Comparison of ENCODE assay signal across 1 cellular context in the genomic region with DNA sequence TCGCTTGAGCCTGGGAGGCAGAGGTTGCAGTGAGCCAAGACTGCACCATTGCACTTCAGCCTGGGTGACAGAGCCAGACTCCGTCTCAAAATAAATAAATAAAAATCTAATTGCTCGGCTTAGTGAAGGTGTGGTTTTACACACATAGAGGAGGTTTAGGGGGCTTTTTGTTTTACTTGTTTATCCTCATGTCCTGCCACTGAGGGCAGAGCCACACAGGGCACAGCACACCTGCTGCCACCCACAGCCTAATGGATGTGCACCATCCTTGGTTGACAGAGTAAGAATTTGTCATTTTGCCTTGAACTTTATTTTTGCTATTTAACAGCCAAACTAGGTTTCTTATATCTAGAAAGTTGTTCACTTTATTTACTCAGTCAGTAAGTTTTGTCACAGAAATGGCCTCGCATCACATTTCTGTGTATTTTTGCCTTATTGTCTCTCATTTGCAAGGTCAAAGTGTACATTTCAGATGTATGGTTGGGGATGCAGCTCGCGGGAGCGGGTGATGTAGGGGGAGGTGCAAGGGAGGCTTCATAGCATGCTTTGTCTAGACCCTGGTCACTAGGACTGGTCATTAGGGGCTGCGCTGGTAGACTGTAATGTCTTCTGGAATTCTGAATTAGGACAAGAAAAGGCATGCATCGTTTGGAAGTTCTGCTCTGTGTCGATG.
TF ChIP-seq lines count a peak whose summit lies in the region.

No MANE protein-coding gene starts in this region.

TF ChIP-seq in HepG2, 621 proteins besides CTCF, POLR2A, EP300 and RAD21 (continued from another document):
- TF ChIP-seq ZXDC (CRISPR knock-in tag; IDR thresholded peaks at IDR 0.05) (0 out of 2 replicates have a peak, but pooled peaks have one; percentile 13), SOX5 (CRISPR knock-in tag; IDR thresholded peaks at IDR 0.05; ENCODE audit: borderline replicate concordance) (0 out of 2 replicates have a peak, but pooled peaks have one; percentile 16), NR2C2 (CRISPR knock-in tag; IDR thresholded peaks at IDR 0.05; ENCODE audit: borderline replicate concordance) (0 out of 2 replicates have a peak, but pooled peaks have one; percentile 24), FOXA3 (CRISPR knock-in tag; IDR thresholded peaks at IDR 0.05) (0 out of 2 replicates have a peak, but pooled peaks have one; percentile 19)
- TF ChIP-seq, protein P1, sequence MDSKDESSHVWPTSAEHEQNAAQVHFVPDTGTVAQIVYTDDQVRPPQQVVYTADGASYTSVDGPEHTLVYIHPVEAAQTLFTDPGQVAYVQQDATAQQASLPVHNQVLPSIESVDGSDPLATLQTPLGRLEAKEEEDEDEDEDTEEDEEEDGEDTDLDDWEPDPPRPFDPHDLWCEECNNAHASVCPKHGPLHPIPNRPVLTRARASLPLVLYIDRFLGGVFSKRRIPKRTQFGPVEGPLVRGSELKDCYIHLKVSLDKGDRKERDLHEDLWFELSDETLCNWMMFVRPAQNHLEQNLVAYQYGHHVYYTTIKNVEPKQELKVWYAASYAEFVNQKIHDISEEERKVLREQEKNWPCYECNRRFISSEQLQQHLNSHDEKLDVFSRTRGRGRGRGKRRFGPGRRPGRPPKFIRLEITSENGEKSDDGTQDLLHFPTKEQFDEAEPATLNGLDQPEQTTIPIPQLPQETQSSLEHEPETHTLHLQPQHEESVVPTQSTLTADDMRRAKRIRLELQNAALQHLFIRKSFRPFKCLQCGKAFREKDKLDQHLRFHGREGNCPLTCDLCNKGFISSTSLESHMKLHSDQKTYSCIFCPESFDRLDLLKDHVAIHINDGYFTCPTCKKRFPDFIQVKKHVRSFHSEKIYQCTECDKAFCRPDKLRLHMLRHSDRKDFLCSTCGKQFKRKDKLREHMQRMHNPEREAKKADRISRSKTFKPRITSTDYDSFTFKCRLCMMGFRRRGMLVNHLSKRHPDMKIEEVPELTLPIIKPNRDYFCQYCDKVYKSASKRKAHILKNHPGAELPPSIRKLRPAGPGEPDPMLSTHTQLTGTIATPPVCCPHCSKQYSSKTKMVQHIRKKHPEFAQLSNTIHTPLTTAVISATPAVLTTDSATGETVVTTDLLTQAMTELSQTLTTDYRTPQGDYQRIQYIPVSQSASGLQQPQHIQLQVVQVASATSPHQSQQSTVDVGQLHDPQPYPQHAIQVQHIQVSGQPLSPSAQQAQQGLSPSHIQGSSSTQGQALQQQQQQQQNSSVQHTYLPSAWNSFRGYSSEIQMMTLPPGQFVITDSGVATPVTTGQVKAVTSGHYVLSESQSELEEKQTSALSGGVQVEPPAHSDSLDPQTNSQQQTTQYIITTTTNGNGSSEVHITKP (CRISPR knock-in tag; IDR thresholded peaks at IDR 0.05; ENCODE audit: low read depth): peak; percentile 82
